ENCODE assay signal across 6 cellular contexts in the genomic region with DNA sequence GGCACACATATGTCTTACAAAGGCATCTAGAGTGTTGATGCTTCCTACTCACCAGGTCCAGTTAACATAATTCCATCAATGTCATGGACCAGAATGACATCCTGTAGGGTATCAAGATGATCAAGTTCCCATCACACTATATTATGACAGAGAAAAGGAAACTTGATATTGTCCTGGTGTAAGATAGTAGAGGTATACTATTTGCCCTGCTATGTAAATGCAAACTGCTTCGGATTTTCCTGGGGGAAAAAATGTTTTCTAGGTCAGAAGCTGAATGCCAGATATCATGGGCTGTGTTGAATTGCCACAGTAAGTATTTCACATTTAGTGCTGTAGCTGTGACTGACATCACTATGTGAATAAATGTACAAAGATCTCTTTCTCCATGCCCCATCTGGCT. TPM values are rescaled to one million over a fixed set of nuclear protein-coding genes. Genes with fewer than 3 reads are reported as not detected.
"Had no signal": no experiment of that assay in that cellular context is flagged by ENCODE, and none has a peak within 500 bp of the region (broad histone marks: within the 10 kb centered on the region; RNA-seq: fewer than 3 reads in every experiment).

No MANE protein-coding gene starts in this region.

- H3K4me2 ChIP-seq: GM23338 had no signal

- ATAC-seq: GM23338, HCT116, HepG2, K562 had no signal

- H2AFZ ChIP-seq: GM23338 had no signal

- H3K4me3 ChIP-seq: GM23338, K562 had no signal

- DNase-seq: H9, KG1 had no signal

RNA-seq across cellular contexts. Expression of a gene that starts 16.2 kb away (rescaled TPM):
- total RNA-seq: HepG2 had no signal
- polyA plus RNA-seq: HepG2 had no signal
